8 cellular contexts compared by ENCODE assay signal in genomic region chr13:110455941-110456340, GRCh38.
DNase-seq lines count a peak whose midpoint lies in the region; ATAC-seq and TF ChIP-seq lines count a peak whose summit lies in the region.

No MANE protein-coding gene starts in this region.

- TF ChIP-seq CTCF in PC-9 (conservative IDR thresholded peaks at IDR 0.05) (peak; percentile 96), fibroblast of the aortic adventitia (IDR thresholded peaks at IDR 0.05; ENCODE audit: insufficient read depth, low read length) (peak; percentile 88), testis (IDR thresholded peaks at IDR 0.05) (peak; percentile 68 to 78 (median 74))

- peak; percentile 98 for ATAC-seq in GM21825 (IDR thresholded peaks at IDR 0.05; ENCODE audit: unreplicated experiment)

- DNase-seq in ELF-1 (ENCODE audit: low read depth, low spot score) = peak; percentile 95
- DNase-seq in KBM-7 = peak; percentile 82
- DNase-seq in PC-9 = peak; percentile 78 to 83
- peak; percentile 69 to 72 for DNase-seq in activated T-cell treated with anti-CD3 and anti-CD28 coated beads, Interleukin-2, amount 50 U/mL, for 48 hours
- peak; percentile 75 for DNase-seq in fibroblast of the aortic adventitia (ENCODE audit: low read depth)
- DNase-seq in nucleus accumbens (lab: John Stamatoyannopoulos, UW) = peak in 53 of 56 donors; percentile 12 to 87 (median 55)
- peak; percentile 90 for DNase-seq in testis

- in situ Hi-C loops in KBM-7 (cut with MboI; ENCODE audit: low pct_unique_long_range_greater_than_20kb, low sequenced_read_pairs) = no loop called here

- H3K9me2 ChIP-seq in PC-9 (ENCODE audit: insufficient read depth) = no peaks in the 10 kb centered on the region

- TF ChIP-seq POLR2A in testis (IDR thresholded peaks at IDR 0.05) = no peak

- WGBS in testis, 2 donors = 33 to 60% methylated on average over 10 of the region's 10 CpGs

- H3K27ac ChIP-seq in PC-9 = no peak overlapping the region
- no peak overlapping the region for H3K27ac ChIP-seq in testis

- intact Hi-C loops in PC-9 (cut with micrococcal nuclease; ENCODE audit: unreplicated experiment) (loop anchor here (1.0 to 5.0 kb wide), 7 partner anchors 51 to 363 kb away; partner anchors contain the start of genes CARS2 and RAB20), testis (cut with DNase I; ENCODE audit: low total_unique reads) (no loop called here)

- no peak overlapping the region for H2AFZ ChIP-seq in PC-9

- peak overlapping the region; percentile 21 for H3K4me2 ChIP-seq in PC-9

- H3K79me2 ChIP-seq in PC-9 (ENCODE audit: low read depth) = no peaks in the 10 kb centered on the region

- H3K27me3 ChIP-seq in PC-9 (ENCODE audit: insufficient read depth, low read depth) (no peaks in the 10 kb centered on the region), testis (no peaks in the 10 kb centered on the region)

- H3K36me3 ChIP-seq in PC-9 (ENCODE audit: low read depth) = no peaks in the 10 kb centered on the region
- no peaks in the 10 kb centered on the region for H3K36me3 ChIP-seq in testis (ENCODE audit: low read depth, missing control alignments)

- H3K4me1 ChIP-seq in PC-9 (replicated peaks; ENCODE audit: insufficient read depth) = peaks cover 26% of the 10 kb centered on the region
- no peaks in the 10 kb centered on the region for H3K4me1 ChIP-seq in testis

- BruUV-seq in PC-9 (replicated peaks; lab: Mats Ljungman, UMichigan) = no TSS peak

- no peak overlapping the region for H3K4me3 ChIP-seq in PC-9
- peak overlapping the region; percentile 31 for H3K4me3 ChIP-seq in fibroblast of the aortic adventitia (ENCODE audit: low read depth, low read length)
- H3K4me3 ChIP-seq in testis = no peak overlapping the region

- H3K9me3 ChIP-seq in PC-9 (ENCODE audit: insufficient read depth, low read depth) (no peaks in the 10 kb centered on the region), testis (no peaks in the 10 kb centered on the region)

- CTCF ChIA-PET in PC-9 (lab: Charles Lee) = interaction anchor here (0.6 to 1.4 kb wide), 10 partner anchors 12 to 138 kb away, joined by 3 to 31 read pairs (median 4); no protein-coding TSS in a partner anchor

- H4K20me1 ChIP-seq in PC-9 (ENCODE audit: insufficient read depth) = no peaks in the 10 kb centered on the region

- POLR2A ChIA-PET in PC-9 (lab: Charles Lee; ENCODE audit: unreplicated experiment) = interaction anchor here (0.5 to 0.9 kb wide), 5 partner anchors 37 to 250 kb away, joined by 3 to 8 read pairs (median 3); no protein-coding TSS in a partner anchor

- H3F3A ChIP-seq in PC-9 (ENCODE audit: insufficient read depth, low read depth) = no peaks in the 10 kb centered on the region
